Comparison of ENCODE assay signal across 9 cellular contexts in the genomic region with DNA sequence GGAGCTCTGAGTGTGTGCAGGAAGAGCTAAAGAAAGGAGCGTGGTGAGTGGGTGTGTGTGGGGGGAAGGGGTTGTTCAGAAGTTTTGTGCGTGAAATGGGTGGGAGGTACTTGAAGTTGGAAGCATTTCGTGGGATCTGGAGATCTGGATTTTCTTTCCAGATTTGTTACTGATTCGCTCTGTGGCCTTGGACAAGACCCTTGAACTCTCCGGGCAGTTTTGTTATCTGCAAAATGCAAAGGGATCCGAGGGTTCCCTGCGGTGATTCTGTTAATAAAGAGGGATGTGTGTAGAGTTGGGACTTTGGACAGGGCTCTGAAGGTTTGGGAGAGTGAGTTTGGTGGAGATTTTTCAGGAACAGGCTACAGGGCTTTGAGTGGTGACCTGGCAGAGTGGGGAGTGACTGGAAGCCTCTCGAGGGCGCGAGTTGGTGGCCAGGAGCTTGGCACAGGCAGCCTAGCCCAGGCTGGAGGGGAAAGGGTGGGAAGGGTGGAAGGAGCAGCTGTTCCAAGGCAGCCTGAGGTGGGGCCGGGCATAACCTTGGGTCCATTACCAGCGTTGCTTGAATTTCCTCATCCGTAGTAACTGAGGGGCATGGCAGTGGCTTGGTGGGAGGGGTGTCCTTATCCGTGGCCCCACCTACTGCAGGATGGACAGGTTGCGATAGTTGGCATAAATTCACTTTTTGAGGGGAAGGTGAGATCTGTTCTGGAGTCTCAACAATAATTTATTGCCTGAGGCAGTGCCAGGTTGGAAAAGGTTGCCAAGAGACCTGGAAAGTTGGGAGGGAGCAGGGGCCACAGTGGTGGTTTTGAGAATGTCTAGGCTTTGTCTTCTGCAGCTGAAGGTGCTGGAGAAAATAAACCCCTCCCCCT. TPM values are rescaled to one million over a fixed set of nuclear protein-coding genes. Genes with fewer than 3 reads are reported as not detected.
DNase-seq lines count a peak whose midpoint lies in the region; ATAC-seq and TF ChIP-seq lines count a peak whose summit lies in the region.
"Had no signal": no experiment of that assay in that cellular context is flagged by ENCODE, and none has a peak within 500 bp of the region (broad histone marks: within the 10 kb centered on the region; RNA-seq: fewer than 3 reads in every experiment).

No MANE protein-coding gene starts in this region.

- H3K36me3 ChIP-seq in fibroblast of lung (ENCODE audit: control insufficient read depth, insufficient read depth, low read length): no peaks in the 10 kb centered on the region
- H3K36me3 ChIP-seq in neutrophil: no peaks in the 10 kb centered on the region

- no peak for DNase-seq in activated CD4-positive, alpha-beta T cell treated with anti-CD3 and anti-CD28 coated beads, Interleukin-2, amount 10 ng/mL, durations not matched to agents 7 days and 5 days
- DNase-seq in activated CD4-positive, alpha-beta T cell treated with anti-CD3 and anti-CD28 coated beads for 1 hour: no peak
- no peak for DNase-seq in fibroblast of lung (ENCODE audit: low read depth in 2 of 2)
- DNase-seq in activated CD4-positive, alpha-beta T cell treated with anti-CD3 and anti-CD28 coated beads, Interleukin-2, amount 50 U/mL, for 1 hour: no peak

- H3K4me1 Mint-ChIP-seq in activated CD4-positive, alpha-beta T cell treated with anti-CD3 and anti-CD28 coated beads, Interleukin-2, amount 10 ng/mL, durations not matched to agents 7 days and 5 days: peaks cover 69% of the 10 kb centered on the region

- no peak for TF ChIP-seq CTCF in fibroblast of lung (conservative IDR thresholded peaks at IDR 0.05 in 1 of 2, IDR thresholded peaks at IDR 0.05 in 1 of 2; ENCODE audit: low read depth in 1 of 2, low read length in 2 of 2)
- no peak for TF ChIP-seq CTCF in neutrophil (IDR thresholded peaks at IDR 0.05)

- H3K4me3 ChIP-seq in fibroblast of lung (replicated peaks in 1 of 4; ENCODE audit: control extremely low read depth in 1 of 4, insufficient read depth in 1 of 4, low read depth in 3 of 4, low read length in 4 of 4) (peak overlapping the region; percentile 73 to 99 (median 97)), neutrophil (ENCODE audit: low read depth in 1 of 2, low read length in 1 of 2) (peak overlapping the region; percentile 91 to 94)

- H3K27ac ChIP-seq in fibroblast of lung (ENCODE audit: insufficient read depth, low read length) (peak overlapping the region; percentile 88), neutrophil (peak overlapping the region; percentile 91)

- H3K27me3 ChIP-seq in fibroblast of lung (ENCODE audit: control insufficient read depth, insufficient read depth, low read length): no peaks in the 10 kb centered on the region
- no peaks in the 10 kb centered on the region for H3K27me3 ChIP-seq in neutrophil

- peak overlapping the region; percentile 86 for H3K4me2 ChIP-seq in fibroblast of lung (ENCODE audit: extremely low read depth, insufficient read depth, low read length)

- H3K9me3 ChIP-seq in fibroblast of lung (ENCODE audit: control insufficient read depth, insufficient read depth, low read depth, low read length) (no peaks in the 10 kb centered on the region), neutrophil (no peaks in the 10 kb centered on the region)

- H3K36me3 Mint-ChIP-seq in activated CD4-positive, alpha-beta T cell treated with anti-CD3 and anti-CD28 coated beads, Interleukin-2, amount 10 ng/mL, durations not matched to agents 7 days and 5 days (ENCODE audit: low read depth): peaks cover 41% of the 10 kb centered on the region

- H3K4me1 ChIP-seq in fibroblast of lung (ENCODE audit: control insufficient read depth, extremely low read depth, insufficient read depth, low read length): peaks cover 23% of the 10 kb centered on the region
- peaks cover 63 to 71% of the 10 kb centered on the region in 2 experiments for H3K4me1 ChIP-seq in neutrophil (ENCODE audit: control insufficient read depth in 1 of 2, insufficient read depth in 1 of 2, low read depth in 1 of 2, low read length in 1 of 2)

- H3K9ac ChIP-seq in fibroblast of lung (ENCODE audit: insufficient read depth, low read length): peak overlapping the region; percentile 87

- no peaks in the 10 kb centered on the region for H3K9me3 Mint-ChIP-seq in activated CD4-positive, alpha-beta T cell treated with anti-CD3 and anti-CD28 coated beads, Interleukin-2, amount 10 ng/mL, durations not matched to agents 7 days and 5 days

- POLR2A ChIA-PET in activated CD4-positive, alpha-beta T cell treated with anti-CD3 and anti-CD28 coated beads, Interleukin-2, amount 10 ng/mL, durations not matched to agents 7 days and 5 days (lab: Charles Lee): no interaction called here

- no peaks in the 10 kb centered on the region for H3K27me3 Mint-ChIP-seq in activated CD4-positive, alpha-beta T cell treated with anti-CD3 and anti-CD28 coated beads, Interleukin-2, amount 10 ng/mL, durations not matched to agents 7 days and 5 days

- H3K79me2 ChIP-seq in fibroblast of lung (ENCODE audit: control insufficient read depth, insufficient read depth, low read length): peaks cover 70% of the 10 kb centered on the region

- no peak overlapping the region for H3K27ac Mint-ChIP-seq in activated CD4-positive, alpha-beta T cell treated with anti-CD3 and anti-CD28 coated beads, Interleukin-2, amount 10 ng/mL, durations not matched to agents 7 days and 5 days

- peak; percentile 2; the same call in 1 of the 3 replicates for ATAC-seq in SK-N-SH treated with all-trans-retinoic acid at 6 μM for 48 hours
- ATAC-seq in GM21390 (IDR thresholded peaks at IDR 0.05; ENCODE audit: unreplicated experiment): no peak
- no peak for ATAC-seq in HG03135 (IDR thresholded peaks at IDR 0.05; ENCODE audit: unreplicated experiment)

- CTCF ChIA-PET in activated CD4-positive, alpha-beta T cell treated with anti-CD3 and anti-CD28 coated beads, Interleukin-2, amount 10 ng/mL, durations not matched to agents 7 days and 5 days (lab: Charles Lee): interaction anchor here (0.7 to 2.9 kb wide), 6 partner anchors 10 to 281 kb away, joined by 3 to 10 read pairs (median 4); partner anchors contain the start of genes FAM98C, MRPS12 and SARS2

- no peak overlapping the region for H2AFZ ChIP-seq in fibroblast of lung (ENCODE audit: low read length)

- H4K20me1 ChIP-seq in fibroblast of lung (ENCODE audit: control insufficient read depth, extremely low read depth, insufficient read depth, low read length): no peaks in the 10 kb centered on the region

- H3K4me3 Mint-ChIP-seq in activated CD4-positive, alpha-beta T cell treated with anti-CD3 and anti-CD28 coated beads, Interleukin-2, amount 10 ng/mL, durations not matched to agents 7 days and 5 days: peak overlapping the region; percentile 95

TF ChIP-seq in SK-N-SH treated with all-trans-retinoic acid at 6 μM for 48 hours, 23 proteins besides CTCF, POLR2A, EP300 and RAD21 (continues in another document):
- TF ChIP-seq OSR1 (CRISPR knock-in tag; IDR thresholded peaks at IDR 0.05): no peak
- no peak for TF ChIP-seq TOX (CRISPR knock-in tag; IDR thresholded peaks at IDR 0.05; ENCODE audit: borderline replicate concordance)
- TF ChIP-seq ARNTL (CRISPR knock-in tag; IDR thresholded peaks at IDR 0.05; ENCODE audit: borderline replicate concordance, low read depth): no peak
- TF ChIP-seq, protein P1, sequence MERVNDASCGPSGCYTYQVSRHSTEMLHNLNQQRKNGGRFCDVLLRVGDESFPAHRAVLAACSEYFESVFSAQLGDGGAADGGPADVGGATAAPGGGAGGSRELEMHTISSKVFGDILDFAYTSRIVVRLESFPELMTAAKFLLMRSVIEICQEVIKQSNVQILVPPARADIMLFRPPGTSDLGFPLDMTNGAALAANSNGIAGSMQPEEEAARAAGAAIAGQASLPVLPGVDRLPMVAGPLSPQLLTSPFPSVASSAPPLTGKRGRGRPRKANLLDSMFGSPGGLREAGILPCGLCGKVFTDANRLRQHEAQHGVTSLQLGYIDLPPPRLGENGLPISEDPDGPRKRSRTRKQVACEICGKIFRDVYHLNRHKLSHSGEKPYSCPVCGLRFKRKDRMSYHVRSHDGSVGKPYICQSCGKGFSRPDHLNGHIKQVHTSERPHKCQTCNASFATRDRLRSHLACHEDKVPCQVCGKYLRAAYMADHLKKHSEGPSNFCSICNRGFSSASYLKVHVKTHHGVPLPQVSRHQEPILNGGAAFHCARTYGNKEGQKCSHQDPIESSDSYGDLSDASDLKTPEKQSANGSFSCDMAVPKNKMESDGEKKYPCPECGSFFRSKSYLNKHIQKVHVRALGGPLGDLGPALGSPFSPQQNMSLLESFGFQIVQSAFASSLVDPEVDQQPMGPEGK (CRISPR knock-in tag; IDR thresholded peaks at IDR 0.05; ENCODE audit: borderline replicate concordance): no peak
- no peak for TF ChIP-seq ZNF8 (CRISPR knock-in tag; IDR thresholded peaks at IDR 0.05)
- no peak for TF ChIP-seq GLIS3 (CRISPR knock-in tag; IDR thresholded peaks at IDR 0.05)
- TF ChIP-seq ISL1 (CRISPR knock-in tag; IDR thresholded peaks at IDR 0.05): no peak
- no peak for TF ChIP-seq PPARA (CRISPR knock-in tag; IDR thresholded peaks at IDR 0.05; ENCODE audit: borderline replicate concordance)
- no peak for TF ChIP-seq ESRRG (CRISPR knock-in tag; IDR thresholded peaks at IDR 0.05)
- TF ChIP-seq RARB (CRISPR knock-in tag; IDR thresholded peaks at IDR 0.05): no peak

RNA-seq across cellular contexts. Expression of gene ACTN4, which starts 2.1 kb away (rescaled TPM):
- total RNA-seq in activated CD4-positive, alpha-beta T cell treated with anti-CD3 and anti-CD28 coated beads, Interleukin-2, amount 10 ng/mL, durations not matched to agents 7 days and 5 days: 100 to 1,000 TPM; 337 to 354 TPM
- total RNA-seq in fibroblast of lung: 65.0 and 127 TPM in 2 replicates
- polyA plus RNA-seq in fibroblast of lung: 363 and 683 TPM in 2 replicates
- polyA plus RNA-seq in fibroblast of lung (2012): 608 and 1,180 TPM in 2 replicates
- 641 and 1,577 TPM in 2 replicates for polyA minus RNA-seq in fibroblast of lung (ENCODE audit: low replicate concordance)

RNA-seq across cellular contexts. Expression of gene EIF3K, which starts 30.6 kb away (rescaled TPM):
- 100 to 1,000 TPM; 309 to 318 TPM for total RNA-seq in activated CD4-positive, alpha-beta T cell treated with anti-CD3 and anti-CD28 coated beads, Interleukin-2, amount 10 ng/mL, durations not matched to agents 7 days and 5 days
- 198 and 334 TPM in 2 replicates for total RNA-seq in fibroblast of lung
- polyA plus RNA-seq in fibroblast of lung: 171 and 280 TPM in 2 replicates
- 288 and 298 TPM in 2 replicates for polyA plus RNA-seq in fibroblast of lung (2012)
- polyA minus RNA-seq in fibroblast of lung (ENCODE audit: low replicate concordance): 519 and 653 TPM in 2 replicates

RNA-seq across cellular contexts. Expression of gene MAP4K1, which starts 31.8 kb away (rescaled TPM):
- 100 to 1,000 TPM; 282 to 313 TPM for total RNA-seq in activated CD4-positive, alpha-beta T cell treated with anti-CD3 and anti-CD28 coated beads, Interleukin-2, amount 10 ng/mL, durations not matched to agents 7 days and 5 days
- total RNA-seq in fibroblast of lung: under 0.01 and 0.17 TPM in 2 replicates
- 0.09 and 0.12 TPM in 2 replicates for polyA plus RNA-seq in fibroblast of lung
- polyA plus RNA-seq in fibroblast of lung (2012): 0.27 TPM in 1 of 2 replicates, not detected in the other
- polyA minus RNA-seq in fibroblast of lung (ENCODE audit: low replicate concordance): not detected in 2 replicates
- total RNA-seq: glomerular endothelial cell had no signal

Comparison
In these comparisons a context has a peak if more than half of its experiments do, and no peak if none do; other contexts are left out.
1. RNA of gene MAP4K1, which starts 31.8 kb away (total RNA-seq): 282 to 313 TPM in activated CD4-positive, alpha-beta T cell treated with anti-CD3 and anti-CD28 coated beads, Interleukin-2, amount 10 ng/mL, durations not matched to agents 7 days and 5 days; under 0.01 to 0.17 TPM in fibroblast of lung; every median in the first group is over 100 times any median in the second.